31 cellular contexts compared by ENCODE assay signal in the genomic region with DNA sequence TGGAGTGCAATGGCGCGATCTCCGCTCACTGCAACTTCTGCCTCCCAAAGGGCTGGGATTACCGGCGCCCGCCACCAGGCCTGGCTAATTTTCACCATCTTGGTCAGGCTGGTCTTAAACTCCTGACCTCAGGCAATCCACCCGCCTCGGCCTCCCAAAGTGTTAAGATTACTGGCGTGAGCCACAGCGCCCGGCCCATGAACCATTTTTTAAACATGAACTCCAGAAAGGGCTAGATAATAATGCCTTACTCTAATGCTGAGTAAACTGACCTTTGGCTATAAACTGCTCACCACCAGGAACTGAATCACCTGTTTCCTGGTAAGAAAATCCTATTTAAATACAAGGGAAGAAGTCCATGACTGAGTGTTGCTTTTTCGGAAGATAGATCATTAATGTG. TPM values are rescaled to one million over a fixed set of nuclear protein-coding genes. Genes with fewer than 3 reads are reported as not detected.
DNase-seq lines count a peak whose midpoint lies in the region; ATAC-seq, FAIRE-seq and TF ChIP-seq lines count a peak whose summit lies in the region.
"Had no signal": no experiment of that assay in that cellular context is flagged by ENCODE, and none has a peak within 500 bp of the region (broad histone marks: within the 10 kb centered on the region; RNA-seq: fewer than 3 reads in every experiment).

No MANE protein-coding gene starts in this region.

- H4K20me1 ChIP-seq in HepG2 (ENCODE audit: insufficient read depth, low read length), result no peaks in the 10 kb centered on the region

- H3K27ac ChIP-seq in A549 (peak overlapping the region in 1 of 2 experiments; percentile 35; a peak in 2 of 6 replicates), colonic mucosa (peak overlapping the region; percentile 56), HepG2 (ENCODE audit: extremely low read length, insufficient read depth, low read length) (no peak overlapping the region)
- H3K27ac ChIP-seq: esophagus squamous epithelium, gastroesophageal sphincter, left ventricle myocardium inferior, psoas muscle, RWPE1, SK-N-MC, uterus had no signal

- TF ChIP-seq EP300 in A549 (IDR thresholded peaks at IDR 0.05), result no peak
- peak in 1 of 2 experiments; percentile 18; a peak in 1 of 4 replicates for TF ChIP-seq EP300 in HepG2 (IDR thresholded peaks at IDR 0.05; ENCODE audit: low read depth in 2 of 2, low read length in 2 of 2)
- no peak for TF ChIP-seq EP300 in HepG2 (CRISPR knock-in tag; IDR thresholded peaks at IDR 0.05; ENCODE audit: borderline replicate concordance)

- TF ChIP-seq CTCF in A549 (IDR thresholded peaks at IDR 0.05) (no peak), colonic mucosa (IDR thresholded peaks at IDR 0.05) (no peak), HepG2 (CRISPR knock-in tag; IDR thresholded peaks at IDR 0.05) (no peak)

- peaks cover 20% of the 10 kb centered on the region; the same call in 2 of the 3 replicates for H3K4me1 ChIP-seq in A549
- H3K4me1 ChIP-seq in colonic mucosa, result no peaks in the 10 kb centered on the region
- peaks cover 25% of the 10 kb centered on the region for H3K4me1 ChIP-seq in HepG2 (ENCODE audit: insufficient read depth, low read length)
- H3K4me1 ChIP-seq: esophagus squamous epithelium, left ventricle myocardium inferior, psoas muscle, uterus had no signal

- no peaks in the 10 kb centered on the region for H3K9me3 Mint-ChIP-seq in immature natural killer cell
- H3K9me3 Mint-ChIP-seq: activated naive CD8-positive, alpha-beta T cell treated with anti-CD3 and anti-CD28 coated beads, Interleukin-2, amount 50 U/mL, for 24 hours; brain; CD4-positive, alpha-beta T cell; effector memory CD8-positive, alpha-beta T cell; naive thymus-derived CD4-positive, alpha-beta T cell; stimulated activated naive CD8-positive, alpha-beta T cell treated with anti-CD3 and anti-CD28 coated beads, Interleukin-15, Interleukin-2, amounts not matched to agents 100 ng/mL and 50 ng/mL, for 24 hours; T-helper 1 cell treated with Interleukin-12 subunit alpha and Interleukin-12 subunit beta and Interleukin-4 antibody, amounts not matched to agents 30 μg/mL and 1 μg/mL, for 36 hours had no signal

- no peak overlapping the region for H3K4me3 Mint-ChIP-seq in immature natural killer cell
- H3K4me3 Mint-ChIP-seq: activated CD8-positive, alpha-beta T cell treated with anti-CD3 and anti-CD28 coated beads, Interleukin-2, amount 10 ng/mL, durations not matched to agents 7 days and 5 days; activated naive CD8-positive, alpha-beta T cell treated with anti-CD3 and anti-CD28 coated beads, Interleukin-2, amount 50 U/mL, for 24 hours; brain; CD4-positive, alpha-beta T cell; effector memory CD8-positive, alpha-beta T cell; naive thymus-derived CD4-positive, alpha-beta T cell; stimulated activated naive CD8-positive, alpha-beta T cell treated with anti-CD3 and anti-CD28 coated beads, Interleukin-15, Interleukin-2, amounts not matched to agents 100 ng/mL and 50 ng/mL, for 24 hours; T-helper 1 cell treated with Interleukin-12 subunit alpha and Interleukin-12 subunit beta and Interleukin-4 antibody, amounts not matched to agents 30 μg/mL and 1 μg/mL, for 36 hours had no signal

- intact Hi-C loops in colonic mucosa (cut with DNase I), result no loop called here
- intact Hi-C loops in HepG2 (cut with micrococcal nuclease; ENCODE audit: unreplicated experiment), result no loop called here

- no TSS peak for BruUV-seq in HepG2 (replicated peaks; lab: Mats Ljungman, UMichigan)

- H3K4me2 ChIP-seq in A549 (peak overlapping the region; percentile 29; the same call in 2 of the 3 replicates), HepG2 (ENCODE audit: low read depth, low read length) (peak overlapping the region; percentile 45; the same call in 1 of the 2 replicates)

- H3K79me2 ChIP-seq in HepG2 (ENCODE audit: insufficient read depth, low read length), result no peaks in the 10 kb centered on the region

- H3K4me3 ChIP-seq in A549 (no peak overlapping the region), colonic mucosa (no peak overlapping the region), HepG2 (replicated peaks in 1 of 3; ENCODE audit: insufficient read depth in 1 of 3, low read depth in 2 of 3, low read length in 3 of 3) (no peak overlapping the region; a peak in 1 of 6 replicates)
- H3K4me3 ChIP-seq: esophagus squamous epithelium, gastroesophageal sphincter, left ventricle myocardium inferior, psoas muscle, SK-N-MC, thoracic aorta, uterus had no signal

- H3K9ac ChIP-seq in colonic mucosa (ENCODE audit: low read depth in 2 of 2, low read length in 2 of 2), result no peak overlapping the region
- no peak overlapping the region for H3K9ac ChIP-seq in HepG2 (ENCODE audit: insufficient read depth, low read depth, low read length)

- TF ChIP-seq POLR2A in A549 (IDR thresholded peaks at IDR 0.05; ENCODE audit: low read length), result no peak
- TF ChIP-seq POLR2A in HepG2 (IDR thresholded peaks at IDR 0.05; ENCODE audit: insufficient read depth in 1 of 2, low read depth in 2 of 2, low read length in 2 of 2), result no peak

- H3K9me3 ChIP-seq in A549, result no peaks in the 10 kb centered on the region
- H3K9me3 ChIP-seq in colonic mucosa, result no peaks in the 10 kb centered on the region
- no peaks in the 10 kb centered on the region for H3K9me3 ChIP-seq in HepG2 (ENCODE audit: low read length)
- H3K9me3 ChIP-seq: esophagus squamous epithelium, gastroesophageal sphincter, left ventricle myocardium inferior, psoas muscle, thoracic aorta, uterus had no signal

- H3K27me3 ChIP-seq in colonic mucosa (no peaks in the 10 kb centered on the region), HepG2 (ENCODE audit: control insufficient read depth in 1 of 2, insufficient read depth in 2 of 2, low read length in 2 of 2) (peaks cover 1 to 5% of the 10 kb centered on the region in 2 experiments; a peak in 2 of 5 replicates)
- H3K27me3 ChIP-seq: esophagus squamous epithelium, gastroesophageal sphincter, uterus had no signal

- H3K36me3 ChIP-seq in colonic mucosa, result no peaks in the 10 kb centered on the region
- H3K36me3 ChIP-seq in HepG2 (replicated peaks in 1 of 2; ENCODE audit: control insufficient read depth in 1 of 2, insufficient read depth in 2 of 2, low read length in 2 of 2), result no peaks in the 10 kb centered on the region
- H3K36me3 ChIP-seq: esophagus squamous epithelium, gastroesophageal sphincter, left ventricle myocardium inferior, thoracic aorta, uterus had no signal

- no peaks in the 10 kb centered on the region for H3K4me1 Mint-ChIP-seq in immature natural killer cell
- H3K4me1 Mint-ChIP-seq: brain; naive thymus-derived CD4-positive, alpha-beta T cell had no signal

- peaks cover 0 to 2% (median 2%) of the 10 kb centered on the region in 3 donors for H3K27me3 Mint-ChIP-seq in immature natural killer cell (ENCODE audit: low read depth in 3 of 3)
- H3K27me3 Mint-ChIP-seq: activated naive CD8-positive, alpha-beta T cell treated with anti-CD3 and anti-CD28 coated beads, Interleukin-2, amount 50 U/mL, for 24 hours; brain; CD4-positive, alpha-beta T cell; effector memory CD8-positive, alpha-beta T cell had no signal

- CTCF ChIA-PET in A549 (lab: Yijun Ruan, JAX) (no interaction called here), HepG2 (lab: Yijun Ruan, JAX; ENCODE audit: low intra/inter-chr PET ratio, low total read pairs) (no interaction called here)

- ATAC-seq in A549, result no peak
- ATAC-seq in HepG2, result peak; percentile 77
- ATAC-seq in HG02981 (IDR thresholded peaks at IDR 0.05; ENCODE audit: unreplicated experiment), result no peak
- ATAC-seq: activated CD8-positive, alpha-beta T cell treated with anti-CD3 and anti-CD28 coated beads, Interleukin-2, amount 10 ng/mL, durations not matched to agents 7 days and 5 days; activated naive CD8-positive, alpha-beta T cell treated with anti-CD3 and anti-CD28 coated beads, Interleukin-2, amount 50 U/mL, for 24 hours; effector memory CD8-positive, alpha-beta T cell; gastroesophageal sphincter; naive thymus-derived CD4-positive, alpha-beta T cell; psoas muscle had no signal

- H3K36me3 Mint-ChIP-seq in immature natural killer cell, result no peaks in the 10 kb centered on the region
- H3K36me3 Mint-ChIP-seq: brain; naive thymus-derived CD4-positive, alpha-beta T cell had no signal

- peak in 1 of 2 experiments; percentile 16 for DNase-seq in A549 (ENCODE audit: low read depth in 1 of 2, low spot score in 1 of 2)
- DNase-seq in HT-29 (ENCODE audit: low spot score), result peak; percentile 67
- peak; percentile 44 for DNase-seq in colonic mucosa
- DNase-seq in HepG2 (ENCODE audit: low spot score), result peak; percentile 41
- DNase-seq in stimulated activated CD8-positive, alpha-beta memory T cell treated with anti-CD3 and anti-CD28 coated beads, Interleukin-4, amount 100 ng/mL, for 48 hours, result no peak
- DNase-seq in HUDEP-2 (lab: John Stamatoyannopoulos, UW; ENCODE audit: unreplicated experiment in 76 of 76), result no peak
- no peak for DNase-seq in immature natural killer cell
- DNase-seq: activated CD4-positive, alpha-beta T cell treated with anti-CD3 and anti-CD28 coated beads for 1 hour; activated CD8-positive, alpha-beta T cell treated with anti-CD3 and anti-CD28 coated beads, Interleukin-2, amount 10 ng/mL, durations not matched to agents 7 days and 5 days; activated gamma-delta T cell; activated naive CD8-positive, alpha-beta T cell treated with anti-CD3 and anti-CD28 coated beads, Interleukin-2, amount 50 U/mL, for 24 hours; CD4-positive, alpha-beta T cell; effector memory CD8-positive, alpha-beta T cell; esophagus squamous epithelium; hippocampal formation; left ventricle myocardium inferior; MV-4-11; naive thymus-derived CD4-positive, alpha-beta T cell; NCI-H1436 treated with DMSO at 0.1 percent for 48 hours; uterus had no signal

- in situ Hi-C loops in HepG2 (cut with HindIII; ENCODE audit: extremely low pct_ligation_motif_present, low pct_unique_long_range_greater_than_20kb), result no loop called here

- no peak overlapping the region for H3K27ac Mint-ChIP-seq in immature natural killer cell
- H3K27ac Mint-ChIP-seq: activated CD8-positive, alpha-beta T cell treated with anti-CD3 and anti-CD28 coated beads, Interleukin-2, amount 10 ng/mL, durations not matched to agents 7 days and 5 days; activated naive CD8-positive, alpha-beta T cell treated with anti-CD3 and anti-CD28 coated beads, Interleukin-2, amount 50 U/mL, for 24 hours; brain; CD4-positive, alpha-beta T cell; effector memory CD8-positive, alpha-beta T cell; naive thymus-derived CD4-positive, alpha-beta T cell; stimulated activated naive CD8-positive, alpha-beta T cell treated with anti-CD3 and anti-CD28 coated beads, Interleukin-15, Interleukin-2, amounts not matched to agents 100 ng/mL and 50 ng/mL, for 24 hours; T-helper 1 cell treated with Interleukin-12 subunit alpha and Interleukin-12 subunit beta and Interleukin-4 antibody, amounts not matched to agents 30 μg/mL and 1 μg/mL, for 36 hours had no signal

- POLR2A ChIA-PET in A549 (lab: Yijun Ruan, JAX), result no interaction called here
- POLR2A ChIA-PET in HepG2 (lab: Yijun Ruan, JAX), result no interaction called here

- no peak overlapping the region for H2AFZ ChIP-seq in HepG2 (ENCODE audit: low read length)

- FAIRE-seq in A549 (lab: Jason Lieb, UNC) (no peak), HepG2 (lab: Jason Lieb, UNC) (no peak)
- FAIRE-seq: G401.6, TTC549 had no signal

- TF ChIP-seq RAD21 in A549 (conservative IDR thresholded peaks at IDR 0.05 in 1 of 2, IDR thresholded peaks at IDR 0.05 in 1 of 2) (no peak), HepG2 (CRISPR knock-in tag; IDR thresholded peaks at IDR 0.05) (no peak)

- 74% methylated on average over 12 of the region's 12 CpGs for WGBS in A549 (ENCODE audit: missing lambda C conversion rate)
- 37% methylated on average over 10 of the region's 12 CpGs for WGBS in HepG2 (ENCODE audit: low lambda C conversion rate)

RNA-seq across cellular contexts. Expression of a gene that starts 23.2 kb away (rescaled TPM):
- polyA plus RNA-seq in A549 (2011; rRNA removed), result 14.4 and 17.1 TPM in 2 replicates
- 3.3 and 5.0 TPM in 2 replicates for polyA plus RNA-seq in A549 (2012; cell fraction: cytosol; rRNA removed)
- polyA plus RNA-seq in A549 (2012; cell fraction: nucleus; rRNA removed), result 4.6 and 6.4 TPM in 2 replicates
- polyA plus RNA-seq in A549 (2017; fragmentation: RNase III; extraction: RNeasy Plus Mini Kit Qiagen cat#74134 plus additional on column Dnase treatment), result 10.5 to 13.6 TPM (median 12.6 TPM) in 3 replicates
- polyA minus RNA-seq in A549 (2011; rRNA and poly(A)+ RNA removed), result 15.8 and 16.5 TPM in 2 replicates
- total RNA-seq in HT-29 (2014; rRNA removed; shearing (Covaris generic)), result 2.3 and 3.4 TPM in 2 replicates
- total RNA-seq in colonic mucosa, result 10 to 100 TPM; 43.7 to 46.4 TPM
- 5.2 and 6.5 TPM in 2 replicates for total RNA-seq in HepG2 (2016; rRNA removed; fragmentation: Illumina TruSeq; extraction: Trizol)
- total RNA-seq in HepG2 (2016; cell fraction: cytosol; rRNA removed; fragmentation: Illumina TruSeq; extraction: Trizol; ENCODE audit: low read depth), result 1.9 and 2.6 TPM in 2 replicates
- 6.0 and 6.8 TPM in 2 replicates for total RNA-seq in HepG2 (2016; cell fraction: insoluble cytoplasmic fraction; rRNA removed; fragmentation: Illumina TruSeq; extraction: Trizol)
- 4.8 and 6.3 TPM in 2 replicates for total RNA-seq in HepG2 (2016; cell fraction: membrane; rRNA removed; fragmentation: Illumina TruSeq; extraction: Trizol)
- total RNA-seq in HepG2 (2016; cell fraction: nucleus; rRNA removed; fragmentation: Illumina TruSeq; extraction: Trizol), result 23.7 and 24.7 TPM in 2 replicates
- 4.9 and 6.4 TPM in 2 replicates for polyA plus RNA-seq in HepG2 (2011; rRNA removed)
- 2.8 and 3.9 TPM in 2 replicates for polyA plus RNA-seq in HepG2 (2011; cell fraction: cytosol; rRNA removed)
- polyA plus RNA-seq in HepG2 (2011; cell fraction: nucleus; rRNA removed), result 7.3 and 10.1 TPM in 2 replicates
- 4.1 and 13.8 TPM in 2 replicates for polyA plus RNA-seq in HepG2 (2012)
- polyA plus RNA-seq in HepG2 (2016; cell fraction: cytosol; fragmentation: Illumina TruSeq; extraction: Trizol; ENCODE audit: low read depth), result 1.3 and 1.7 TPM in 2 replicates
- polyA plus RNA-seq in HepG2 (2016; cell fraction: insoluble cytoplasmic fraction; fragmentation: Illumina TruSeq; extraction: Trizol; ENCODE audit: low read depth), result 8.7 and 9.1 TPM in 2 replicates
- 2.3 and 2.4 TPM in 2 replicates for polyA plus RNA-seq in HepG2 (2016; cell fraction: membrane; fragmentation: Illumina TruSeq; extraction: Trizol; ENCODE audit: low read depth)
- polyA plus RNA-seq in HepG2 (2016; cell fraction: nucleus; fragmentation: Illumina TruSeq; extraction: Trizol; ENCODE audit: insufficient read depth, low read depth), result 11.2 and 14.2 TPM in 2 replicates
- polyA minus RNA-seq in HepG2 (2011; rRNA and poly(A)+ RNA removed; ENCODE audit: low replicate concordance), result 6.2 and 131 TPM in 2 replicates
- 3.1 and 4.2 TPM in 2 replicates for polyA minus RNA-seq in HepG2 (2011; cell fraction: cytosol; rRNA and poly(A)+ RNA removed)
- 43.3 and 47.1 TPM in 2 replicates for polyA minus RNA-seq in HepG2 (2011; cell fraction: nucleus; rRNA and poly(A)+ RNA removed)
- 10 to 100 TPM; 17.3 to 45.0 (median 20.0) TPM for polyA plus RNA-seq in immature natural killer cell
- total RNA-seq: activated CD8-positive, alpha-beta T cell treated with anti-CD3 and anti-CD28 coated beads, Interleukin-2, amount 10 ng/mL, durations not matched to agents 7 days and 5 days had no signal
- polyA plus RNA-seq: naive thymus-derived CD4-positive, alpha-beta T cell had no signal

Comparison
In these comparisons a context has a peak if more than half of its experiments do, and no peak if none do; other contexts are left out.
1. DNase-seq: peak in HT-29 (single experiment), colonic mucosa (single experiment) and HepG2 (single experiment); none in stimulated activated CD8-positive, alpha-beta memory T cell treated with anti-CD3 and anti-CD28 coated beads, Interleukin-4, amount 100 ng/mL, for 48 hours (single experiment), HUDEP-2 (0 of 76) and immature natural killer cell (0 of 3).